13 cellular contexts compared by ENCODE assay signal in the genomic region with DNA sequence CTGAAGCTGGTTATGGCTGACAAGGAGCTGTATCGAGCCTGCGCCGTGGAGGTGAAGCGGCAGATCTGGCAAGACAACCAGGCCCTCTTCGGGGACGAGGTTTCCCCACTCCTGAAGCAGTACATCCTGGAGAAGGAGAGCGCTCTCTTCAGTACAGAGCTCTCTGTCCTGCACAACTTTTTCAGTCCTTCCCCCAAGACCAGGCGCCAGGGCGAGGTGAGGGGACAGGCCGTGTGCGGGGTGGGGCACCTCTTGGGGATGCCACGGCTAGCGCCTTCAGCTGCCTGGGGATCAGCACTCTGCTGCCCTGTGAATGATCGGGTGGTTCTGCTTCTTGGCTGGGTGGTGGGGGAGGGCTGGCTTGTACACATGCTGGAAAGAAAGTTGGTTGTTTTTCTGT. TPM values are rescaled to one million over a fixed set of nuclear protein-coding genes. Genes with fewer than 3 reads are reported as not detected.
DNase-seq lines count a peak whose midpoint lies in the region; ATAC-seq and TF ChIP-seq lines count a peak whose summit lies in the region.
"Had no signal": no experiment of that assay in that cellular context is flagged by ENCODE, and none has a peak within 500 bp of the region (broad histone marks: within the 10 kb centered on the region; RNA-seq: fewer than 3 reads in every experiment).

No MANE protein-coding gene starts in this region.

- CTCF ChIA-PET in AG04449 (lab: Yijun Ruan, JAX), result interaction anchor here (0.6 to 4.5 kb wide), 5 partner anchors 14 to 221 kb away, joined by 3 to 24 read pairs (median 4); partner anchors contain the start of gene TOR4A

- DNase-seq in AG04449 (ENCODE audit: low read depth, low spot score) (no peak), HAP-1 (ENCODE audit: low spot score in 2 of 2) (no peak), memory B cell (ENCODE audit: low spot score in 2 of 2) (no peak), HuH-7 (ENCODE audit: low spot score) (no peak), thyroid gland (no peak), Kasumi-1 (lab: John Stamatoyannopoulos, UW) (no peak), sigmoid colon (no peak)
- DNase-seq: activated CD4-positive, CD25-positive, alpha-beta regulatory T cell treated with anti-CD3 and anti-CD28 coated beads, Interleukin-2, amount 50 U/mL, for 72 hours; NCI-H1092; stimulated activated CD4-positive, alpha-beta T cell treated with anti-CD3 and anti-CD28 coated beads, Interleukin-4, amount 100 ng/mL, for 4 hours; uterus had no signal

- no peak for TF ChIP-seq CTCF in AG04449 (IDR thresholded peaks at IDR 0.05; ENCODE audit: insufficient read depth, low read length, missing control alignments)
- TF ChIP-seq CTCF in thyroid gland (IDR thresholded peaks at IDR 0.05), result no peak
- no peak for TF ChIP-seq CTCF in sigmoid colon (IDR thresholded peaks at IDR 0.05)

- H3K27ac Mint-ChIP-seq in activated T-helper 17 cell treated with anti-CD3 and anti-CD28 coated beads, Interleukin-2, amount 50 U/mL, for 72 hours, result no peak overlapping the region
- no peak overlapping the region for H3K27ac Mint-ChIP-seq in memory B cell

- H3K4me3 Mint-ChIP-seq in activated T-helper 17 cell treated with anti-CD3 and anti-CD28 coated beads, Interleukin-2, amount 50 U/mL, for 72 hours, result peak overlapping the region; percentile 85
- peak overlapping the region; percentile 39 for H3K4me3 Mint-ChIP-seq in memory B cell

- no peak for ATAC-seq in activated T-helper 17 cell treated with anti-CD3 and anti-CD28 coated beads, Interleukin-2, amount 50 U/mL, for 72 hours (replicated peaks)
- ATAC-seq in memory B cell (ENCODE audit: low read depth), result no peak

- H3K9me3 ChIP-seq in HAP-1, result no peaks in the 10 kb centered on the region
- H3K9me3 ChIP-seq in thyroid gland, result no peaks in the 10 kb centered on the region
- H3K9me3 ChIP-seq in sigmoid colon, result no peaks in the 10 kb centered on the region
- H3K9me3 ChIP-seq: neutrophil, uterus had no signal

- H3K27me3 Mint-ChIP-seq in activated T-helper 17 cell treated with anti-CD3 and anti-CD28 coated beads, Interleukin-2, amount 50 U/mL, for 72 hours, result no peaks in the 10 kb centered on the region
- no peaks in the 10 kb centered on the region for H3K27me3 Mint-ChIP-seq in memory B cell

- H3K36me3 ChIP-seq in HAP-1 (replicated peaks) (peaks cover 31% of the 10 kb centered on the region), thyroid gland (peaks cover 0 to 8% of the 10 kb centered on the region in 2 donors), sigmoid colon (peaks cover 0 to 31% (median 12%) of the 10 kb centered on the region in 4 donors)
- H3K36me3 ChIP-seq: uterus had no signal

- H3K4me1 ChIP-seq in HAP-1 (peaks cover 7% of the 10 kb centered on the region), thyroid gland (peaks cover 16 to 22% of the 10 kb centered on the region in 2 donors), sigmoid colon (peaks cover 0 to 27% (median 26%) of the 10 kb centered on the region in 4 donors)

- H3K4me3 ChIP-seq in AG04449 (ENCODE audit: low read depth, low read length) (peak overlapping the region; percentile 88), HAP-1 (peak overlapping the region; percentile 91), thyroid gland (replicated peaks in 1 of 3) (no peak overlapping the region), sigmoid colon (no peak overlapping the region)

- H3K4me1 Mint-ChIP-seq in activated T-helper 17 cell treated with anti-CD3 and anti-CD28 coated beads, Interleukin-2, amount 50 U/mL, for 72 hours, result peaks cover 4% of the 10 kb centered on the region
- H3K4me1 Mint-ChIP-seq in memory B cell, result peaks cover 12% of the 10 kb centered on the region

- H3K36me3 Mint-ChIP-seq in activated T-helper 17 cell treated with anti-CD3 and anti-CD28 coated beads, Interleukin-2, amount 50 U/mL, for 72 hours (ENCODE audit: low read depth), result peaks cover 45% of the 10 kb centered on the region
- no peaks in the 10 kb centered on the region for H3K36me3 Mint-ChIP-seq in memory B cell

- intact Hi-C loops in thyroid gland (cut with DNase I) (no loop called here), sigmoid colon (cut with DNase I) (no loop called here)

- no peaks in the 10 kb centered on the region for H3K9me3 Mint-ChIP-seq in activated T-helper 17 cell treated with anti-CD3 and anti-CD28 coated beads, Interleukin-2, amount 50 U/mL, for 72 hours
- no peaks in the 10 kb centered on the region for H3K9me3 Mint-ChIP-seq in memory B cell

- whole genome bisulfite sequencing in thyroid gland, 2 donors, result 88 to 91% methylated on average over 10 of the region's 14 CpGs
- 89 to 94% methylated on average over 14 of the region's 14 CpGs for WGBS in sigmoid colon, 2 donors

- H3K27ac ChIP-seq in thyroid gland (no peak overlapping the region), sigmoid colon (no peak overlapping the region)
- H3K27ac ChIP-seq: neutrophil, uterus had no signal

- in situ Hi-C loops in HAP-1 (cut with MboI; ENCODE audit: low sequenced_read_pairs), result no loop called here

- POLR2A ChIA-PET in AG04449 (lab: Yijun Ruan, JAX), result interaction anchor here (6.8 kb wide), 1 partner anchor 14 kb away, joined by 164 read pairs; the partner anchor contains the start of gene TUBB4B

- no peak for TF ChIP-seq EP300 in sigmoid colon (IDR thresholded peaks at IDR 0.05)

- H3K27me3 ChIP-seq in HAP-1 (ENCODE audit: low read depth) (no peaks in the 10 kb centered on the region), thyroid gland (no peaks in the 10 kb centered on the region), sigmoid colon (peaks cover 0 to 1% (median 0%) of the 10 kb centered on the region in 3 donors)
- H3K27me3 ChIP-seq: neutrophil, uterus had no signal

- TF ChIP-seq POLR2A in thyroid gland (IDR thresholded peaks at IDR 0.05) (no peak), sigmoid colon (IDR thresholded peaks at IDR 0.05) (no peak)

RNA-seq across cellular contexts. Expression of gene NELFB, which starts 1.7 kb away (rescaled TPM):
- total RNA-seq in activated T-helper 17 cell treated with anti-CD3 and anti-CD28 coated beads, Interleukin-2, amount 50 U/mL, for 72 hours, result 10 to 100 TPM; 43.6 to 78.0 TPM
- total RNA-seq in thyroid gland, result 10 to 100 TPM; 29.8 to 39.1 (median 32.4) TPM
- 10 to 100 TPM; 24.7 to 36.5 (median 33.2) TPM for total RNA-seq in sigmoid colon
- 10 to 100 TPM; 41.6 to 70.5 (median 45.0) TPM for polyA plus RNA-seq in sigmoid colon

RNA-seq across cellular contexts. Expression of gene STPG3, which starts 5.8 kb away (rescaled TPM):
- total RNA-seq in activated T-helper 17 cell treated with anti-CD3 and anti-CD28 coated beads, Interleukin-2, amount 50 U/mL, for 72 hours, result not detected
- total RNA-seq in thyroid gland (not detected), sigmoid colon (not detected)
- not detected for polyA plus RNA-seq in sigmoid colon
- total RNA-seq: uterus had no signal

RNA-seq across cellular contexts. Expression of gene TUBB4B, which starts 15.8 kb away (rescaled TPM):
- 100 to 1,000 TPM; 232 to 372 TPM for total RNA-seq in activated T-helper 17 cell treated with anti-CD3 and anti-CD28 coated beads, Interleukin-2, amount 50 U/mL, for 72 hours
- 100 to 1,000 TPM; 181 to 757 (median 487) TPM for total RNA-seq in thyroid gland
- total RNA-seq in sigmoid colon, result 100 to 1,000 TPM; 141 to 196 (median 164) TPM
- polyA plus RNA-seq in sigmoid colon, result 100 to 1,000 TPM; 292 to 505 (median 444) TPM

RNA-seq across cellular contexts. Expression of gene TOR4A, which starts 20.7 kb away (rescaled TPM):
- 10 to 100 TPM in 1 of 2 donors, 1 to 10 TPM in 1; 4.9 to 11.5 TPM for total RNA-seq in activated T-helper 17 cell treated with anti-CD3 and anti-CD28 coated beads, Interleukin-2, amount 50 U/mL, for 72 hours
- total RNA-seq in thyroid gland (10 to 100 TPM; 10.8 to 14.7 (median 12.0) TPM), sigmoid colon (1 to 10 TPM; 3.8 to 4.3 (median 3.9) TPM)
- 10 to 100 TPM in 1 of 3 donors, 1 to 10 TPM in 2; 5.1 to 33.0 (median 6.6) TPM for polyA plus RNA-seq in sigmoid colon

RNA-seq across cellular contexts. Expression of gene SLC34A3, which starts 26.1 kb away (rescaled TPM):
- total RNA-seq in activated T-helper 17 cell treated with anti-CD3 and anti-CD28 coated beads, Interleukin-2, amount 50 U/mL, for 72 hours, result not detected
- total RNA-seq in thyroid gland, result under 1 TPM in 1 of 4 donors, not detected in 3; 0.33 TPM
- total RNA-seq in sigmoid colon, result not detected
- polyA plus RNA-seq in sigmoid colon, result not detected

Comparison
In these comparisons a context has a peak if more than half of its experiments do, and no peak if none do; other contexts are left out.
1. H3K4me3 ChIP-seq: peak in AG04449 (single experiment) and HAP-1 (single experiment); none in thyroid gland (0 of 3) and sigmoid colon (0 of 4).